In the genomic region with DNA sequence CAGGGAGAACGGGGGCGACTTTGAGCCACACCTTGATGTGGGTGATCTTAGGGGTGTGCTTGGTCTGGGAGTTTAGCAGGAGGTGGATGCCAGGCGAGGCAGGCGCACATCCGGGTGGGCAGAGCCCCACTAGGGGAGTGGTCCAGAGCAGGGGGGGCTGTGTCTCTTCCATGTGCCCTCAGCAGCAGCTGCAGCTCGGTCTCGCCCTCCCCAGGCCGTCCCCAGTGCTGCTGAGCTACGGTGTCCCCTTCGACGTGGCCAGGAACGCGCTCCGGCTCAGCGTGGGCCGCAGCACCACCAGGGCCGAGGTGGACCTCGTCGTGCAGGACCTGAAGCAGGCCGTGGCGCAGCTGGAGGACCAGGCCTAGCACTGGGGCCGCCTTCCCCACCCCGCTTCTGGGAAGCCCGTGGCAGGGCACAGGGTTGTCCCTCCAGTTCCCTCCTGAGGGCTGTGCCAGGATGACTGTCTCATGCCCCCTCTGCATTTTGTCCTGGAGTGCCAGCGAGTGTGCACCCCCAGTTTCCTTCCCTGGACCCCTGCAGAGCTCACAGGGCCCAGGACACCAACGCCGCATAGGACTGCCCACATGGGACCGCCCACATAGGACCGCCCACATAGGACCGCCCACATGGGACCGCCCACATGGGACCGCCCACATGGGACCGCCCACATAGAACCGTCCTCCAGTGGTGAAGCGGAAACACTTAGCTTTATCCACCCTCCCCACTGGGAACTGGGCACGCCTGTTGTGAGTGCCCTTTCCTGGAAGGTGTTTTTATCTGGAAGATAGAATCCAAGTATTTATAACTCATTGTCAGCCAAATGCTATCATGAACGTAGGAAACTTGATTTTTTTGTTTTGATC, we compare ENCODE assay signal across 9 cellular contexts. TPM values are rescaled to one million over a fixed set of nuclear protein-coding genes. Genes with fewer than 3 reads are reported as not detected.
DNase-seq lines count a peak whose midpoint lies in the region; ATAC-seq and TF ChIP-seq lines count a peak whose summit lies in the region.
"Had no signal": no experiment of that assay in that cellular context is flagged by ENCODE, and none has a peak within 500 bp of the region (broad histone marks: within the 10 kb centered on the region; RNA-seq: fewer than 3 reads in every experiment).

No MANE protein-coding gene starts in this region.

- no peak for TF ChIP-seq POLR2A in vagina (IDR thresholded peaks at IDR 0.05)

- ATAC-seq in activated CD4-positive, alpha-beta T cell treated with anti-CD3 and anti-CD28 coated beads for 36 hours: peak; percentile 24
- ATAC-seq in GM21717 (IDR thresholded peaks at IDR 0.05; ENCODE audit: unreplicated experiment) (peak; percentile 68), GM18870 (IDR thresholded peaks at IDR 0.05; ENCODE audit: unreplicated experiment) (no peak)

- no peak overlapping the region for H3K9ac ChIP-seq in adipocyte (ENCODE audit: low read length)

- H3K4me1 Mint-ChIP-seq in activated CD4-positive, alpha-beta T cell treated with anti-CD3 and anti-CD28 coated beads for 36 hours: no peaks in the 10 kb centered on the region

- no peak overlapping the region for H3K27ac ChIP-seq in vagina

- POLR2A ChIA-PET in activated CD4-positive, alpha-beta T cell treated with anti-CD3 and anti-CD28 coated beads for 36 hours (lab: Charles Lee): no interaction called here

- no peaks in the 10 kb centered on the region for H3K9me3 Mint-ChIP-seq in activated CD4-positive, alpha-beta T cell treated with anti-CD3 and anti-CD28 coated beads for 36 hours (ENCODE audit: low read depth)

- no peak for TF ChIP-seq CTCF in kidney epithelial cell (IDR thresholded peaks at IDR 0.05; ENCODE audit: insufficient read depth, low read length, poor library complexity, severe bottlenecking)
- TF ChIP-seq CTCF in vagina (IDR thresholded peaks at IDR 0.05): no peak

- DNase-seq in activated CD4-positive, alpha-beta T cell treated with anti-CD3 and anti-CD28 coated beads for 36 hours: no peak
- DNase-seq in activated CD4-positive, alpha-beta T cell treated with anti-CD3 and anti-CD28 coated beads for 1 hour: no peak
- DNase-seq in NCI-H1930 (lab: John Stamatoyannopoulos, UW) (peak; percentile 36 to 38), adipocyte (ENCODE audit: low read depth) (peak; percentile 39), kidney epithelial cell (ENCODE audit: low read depth) (peak; percentile 25), vagina (ENCODE audit: extremely low spot score in 2 of 2) (peak; percentile 43 to 78)

- H3K27me3 ChIP-seq in adipocyte (replicated peaks; ENCODE audit: control insufficient read depth, insufficient read depth, low read length) (peaks cover 7% of the 10 kb centered on the region), kidney epithelial cell (ENCODE audit: control insufficient read depth, insufficient read depth, low read length) (peaks cover 5% of the 10 kb centered on the region), vagina (no peaks in the 10 kb centered on the region)

- no peaks in the 10 kb centered on the region for H3K4me1 ChIP-seq in adipocyte (ENCODE audit: control insufficient read depth, insufficient read depth, low read length)
- no peaks in the 10 kb centered on the region for H3K4me1 ChIP-seq in vagina

- no peaks in the 10 kb centered on the region for H3K9me3 ChIP-seq in adipocyte (ENCODE audit: control insufficient read depth, low read length)
- H3K9me3 ChIP-seq in vagina: no peaks in the 10 kb centered on the region

- CTCF ChIA-PET in activated CD4-positive, alpha-beta T cell treated with anti-CD3 and anti-CD28 coated beads for 36 hours (lab: Charles Lee): interaction anchor here (0.8 to 1.7 kb wide), 2 partner anchors 11 to 175 kb away, joined by 3 to 6 read pairs; no protein-coding TSS in a partner anchor

- H3K4me3 ChIP-seq in adipocyte (ENCODE audit: low read length): no peak overlapping the region
- no peak overlapping the region for H3K4me3 ChIP-seq in kidney epithelial cell (ENCODE audit: low read depth, low read length)
- no peak overlapping the region for H3K4me3 ChIP-seq in vagina

- H3K27ac Mint-ChIP-seq in activated CD4-positive, alpha-beta T cell treated with anti-CD3 and anti-CD28 coated beads for 36 hours: no peak overlapping the region

- no peak overlapping the region for H3K4me3 Mint-ChIP-seq in activated CD4-positive, alpha-beta T cell treated with anti-CD3 and anti-CD28 coated beads for 36 hours
- H3K4me3 Mint-ChIP-seq: brain had no signal

- H3K27me3 Mint-ChIP-seq in activated CD4-positive, alpha-beta T cell treated with anti-CD3 and anti-CD28 coated beads for 36 hours: no peaks in the 10 kb centered on the region
- H3K27me3 Mint-ChIP-seq: brain had no signal

- H3K36me3 Mint-ChIP-seq in activated CD4-positive, alpha-beta T cell treated with anti-CD3 and anti-CD28 coated beads for 36 hours (ENCODE audit: low read depth): peaks cover 21% of the 10 kb centered on the region
- H3K36me3 Mint-ChIP-seq: brain had no signal

- intact Hi-C loops in activated CD4-positive, alpha-beta T cell treated with anti-CD3 and anti-CD28 coated beads for 36 hours (cut with DNase I, micrococcal nuclease): no loop called here
- intact Hi-C loops in vagina (cut with DNase I): no loop called here

- no peaks in the 10 kb centered on the region for H3K36me3 ChIP-seq in adipocyte (ENCODE audit: control insufficient read depth, insufficient read depth, low read length, severe bottlenecking)
- H3K36me3 ChIP-seq in kidney epithelial cell (ENCODE audit: control insufficient read depth, insufficient read depth, low read length): no peaks in the 10 kb centered on the region
- H3K36me3 ChIP-seq in vagina: no peaks in the 10 kb centered on the region

RNA-seq across cellular contexts. Expression of a gene that starts 1.9 kb away (rescaled TPM):
- total RNA-seq in activated CD4-positive, alpha-beta T cell treated with anti-CD3 and anti-CD28 coated beads for 36 hours: under 1 TPM; 0.16 to 0.21 TPM
- total RNA-seq in kidney epithelial cell (3.5 and 3.8 TPM in 2 replicates), vagina (0.74 TPM)

RNA-seq across cellular contexts. Expression of a gene that starts 37.4 kb away (rescaled TPM):
- 10 to 100 TPM; 59.2 to 60.5 TPM for total RNA-seq in activated CD4-positive, alpha-beta T cell treated with anti-CD3 and anti-CD28 coated beads for 36 hours
- total RNA-seq in kidney epithelial cell: 24.9 and 32.1 TPM in 2 replicates
- total RNA-seq in vagina: 13.5 TPM

RNA-seq across cellular contexts. Expression of a gene that starts 40.2 kb away (rescaled TPM):
- not detected for total RNA-seq in activated CD4-positive, alpha-beta T cell treated with anti-CD3 and anti-CD28 coated beads for 36 hours
- 1.2 and 2.4 TPM in 2 replicates for total RNA-seq in kidney epithelial cell
- 0.25 TPM for total RNA-seq in vagina

Comparison
In these comparisons a context has a peak if more than half of its experiments do, and no peak if none do; other contexts are left out.
1. DNase-seq: peak in NCI-H1930 (2 of 2), adipocyte (single experiment), kidney epithelial cell (single experiment) and vagina (2 of 2); none in activated CD4-positive, alpha-beta T cell treated with anti-CD3 and anti-CD28 coated beads for 36 hours (single experiment) and activated CD4-positive, alpha-beta T cell treated with anti-CD3 and anti-CD28 coated beads for 1 hour (single experiment).